ENCODE assay signal across 1 cellular context in the genomic region with DNA sequence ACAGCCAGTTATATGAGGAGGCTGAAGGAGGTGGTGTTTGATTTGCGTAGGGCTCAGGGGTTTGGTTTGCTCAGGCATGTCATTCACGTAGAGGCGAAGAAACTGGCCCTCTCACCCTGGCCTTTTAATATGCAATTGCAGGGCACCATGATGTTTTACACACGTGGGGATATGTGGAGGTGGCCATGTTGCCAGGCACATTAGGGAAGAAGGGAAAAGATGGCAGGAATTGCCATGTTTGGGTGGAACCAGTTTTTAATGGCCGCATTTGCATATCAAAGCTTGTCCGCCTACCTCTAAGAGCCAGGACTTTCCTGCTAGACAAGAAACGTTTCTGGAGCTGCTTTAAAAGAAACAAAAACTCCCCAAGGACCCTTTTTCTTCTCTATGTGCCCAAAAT.
TF ChIP-seq lines count a peak whose summit lies in the region.

No MANE protein-coding gene starts in this region.

TF ChIP-seq in GM23338, 12 proteins besides CTCF, POLR2A, EP300 and RAD21 (continued from another document):
- no peak for TF ChIP-seq ZNF462 (CRISPR knock-in tag; IDR thresholded peaks at IDR 0.05)
TF ChIP-seq in GM23338: peak in this region for 2.
